In the genomic region with DNA sequence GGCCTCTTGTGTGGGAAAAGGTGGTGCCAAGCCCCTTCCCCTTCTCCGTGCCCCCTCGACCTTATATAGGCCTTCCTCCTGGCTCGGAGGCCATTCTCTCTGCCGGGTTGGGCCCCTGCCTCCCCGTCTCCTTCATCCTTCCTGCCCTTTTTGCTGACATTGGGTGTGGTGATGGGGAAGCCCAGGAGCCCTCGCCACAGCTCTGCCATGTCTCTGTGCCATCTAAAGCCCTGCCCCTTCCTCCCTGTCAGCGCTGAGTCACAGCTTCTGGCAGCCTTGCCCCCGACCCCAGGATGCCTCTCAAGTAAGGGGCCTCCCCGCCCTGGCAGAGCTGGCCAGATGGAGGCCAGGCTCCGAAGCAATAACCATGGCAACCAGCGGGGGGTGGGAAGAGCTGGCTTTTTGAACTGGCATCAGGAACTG, we compare ENCODE assay signal across 8 cellular contexts. TPM values are rescaled to one million over a fixed set of nuclear protein-coding genes. Genes with fewer than 3 reads are reported as not detected.
A peak's percentile ranks its signal among the peaks of the same experiment; 100 is the strongest.
DNase-seq lines count a peak whose midpoint lies in the region; ATAC-seq and TF ChIP-seq lines count a peak whose summit lies in the region.

No MANE protein-coding gene starts in this region.

- peak; percentile 92 to 93 for ATAC-seq in activated CD4-positive, CD25-positive, alpha-beta regulatory T cell treated with anti-CD3 and anti-CD28 coated beads, Interleukin-2, amount 50 U/mL, for 24 hours
- peak; percentile 16 to 64 for ATAC-seq in lower lobe of right lung
- no peak for ATAC-seq in HG02678 (IDR thresholded peaks at IDR 0.05; ENCODE audit: unreplicated experiment)

- peak overlapping the region; percentile 69 for H3K27ac ChIP-seq in lower lobe of right lung

- intact Hi-C loops in lower lobe of right lung (cut with DNase I) = no loop called here

- H3K27me3 ChIP-seq in lower lobe of right lung (ENCODE audit: low read depth) = no peaks in the 10 kb centered on the region

- H3K36me3 ChIP-seq in lower lobe of right lung = peaks cover 76% of the 10 kb centered on the region

- H3K9me3 ChIP-seq in lower lobe of right lung = no peaks in the 10 kb centered on the region

- DNase-seq in NOMO-1 (lab: John Stamatoyannopoulos, UW; ENCODE audit: unreplicated experiment in 2 of 2) (peak; percentile 33 to 50), NOMO-1 treated with dmso at 0.1 percent for 144 hours (lab: John Stamatoyannopoulos, UW; ENCODE audit: unreplicated experiment) (no peak), M059J (ENCODE audit: low read depth) (peak; percentile 98), lower lobe of right lung (no peak)
- DNase-seq in central memory CD4-positive, alpha-beta T cell = peak; percentile 80
- DNase-seq in stimulated activated CD8-positive, alpha-beta memory T cell treated with anti-CD3 and anti-CD28 coated beads, Interleukin-2, amount 100 ng/mL, for 1 hour (ENCODE audit: low read depth in 2 of 2) = peak; percentile 48 to 62

- H3K4me3 ChIP-seq in lower lobe of right lung = no peak overlapping the region

- no peak for TF ChIP-seq CTCF in lower lobe of right lung (IDR thresholded peaks at IDR 0.05)

- H3K4me1 ChIP-seq in lower lobe of right lung = peaks cover 43% of the 10 kb centered on the region

RNA-seq across cellular contexts. Expression of a gene that starts 30.4 kb away (rescaled TPM):
- total RNA-seq in M059J (2014; rRNA removed; shearing (Covaris generic)) = 19.8 and 34.4 TPM in 2 replicates
- total RNA-seq in lower lobe of right lung = 79.4 TPM

Comparison
In these comparisons a context has a peak if more than half of its experiments do, and no peak if none do; other contexts are left out.
1. DNase-seq: peak in NOMO-1 (2 of 2), M059J (single experiment), central memory CD4-positive, alpha-beta T cell (single experiment) and stimulated activated CD8-positive, alpha-beta memory T cell treated with anti-CD3 and anti-CD28 coated beads, Interleukin-2, amount 100 ng/mL, for 1 hour (2 of 2); none in NOMO-1 treated with dmso at 0.1 percent for 144 hours (single experiment) and lower lobe of right lung (single experiment).